In the genomic region with DNA sequence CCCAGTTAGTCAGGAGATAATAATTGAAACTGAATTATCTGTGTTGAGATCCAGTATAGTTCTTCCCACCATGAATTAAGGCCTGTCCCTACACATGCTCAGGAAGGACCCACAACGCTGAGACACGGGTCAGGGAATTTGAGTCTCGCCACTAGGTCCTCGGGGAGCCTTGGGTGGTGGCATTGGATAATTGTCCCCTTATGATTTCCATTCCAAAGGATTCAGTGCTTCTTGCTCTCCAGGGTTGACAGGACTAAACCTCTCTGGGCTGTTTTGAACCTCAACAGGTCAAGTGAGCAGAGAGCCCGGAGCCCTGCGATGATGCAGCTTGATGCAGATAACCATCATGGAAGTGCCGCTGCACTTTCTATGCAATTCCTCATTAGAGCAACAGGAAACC, we compare ENCODE assay signal across 1 cellular context.
TF ChIP-seq lines count a peak whose summit lies in the region.

No MANE protein-coding gene starts in this region.

TF ChIP-seq in HepG2, 621 proteins besides CTCF, POLR2A, EP300 and RAD21 (continued from another document):
- TF ChIP-seq, protein P1, sequence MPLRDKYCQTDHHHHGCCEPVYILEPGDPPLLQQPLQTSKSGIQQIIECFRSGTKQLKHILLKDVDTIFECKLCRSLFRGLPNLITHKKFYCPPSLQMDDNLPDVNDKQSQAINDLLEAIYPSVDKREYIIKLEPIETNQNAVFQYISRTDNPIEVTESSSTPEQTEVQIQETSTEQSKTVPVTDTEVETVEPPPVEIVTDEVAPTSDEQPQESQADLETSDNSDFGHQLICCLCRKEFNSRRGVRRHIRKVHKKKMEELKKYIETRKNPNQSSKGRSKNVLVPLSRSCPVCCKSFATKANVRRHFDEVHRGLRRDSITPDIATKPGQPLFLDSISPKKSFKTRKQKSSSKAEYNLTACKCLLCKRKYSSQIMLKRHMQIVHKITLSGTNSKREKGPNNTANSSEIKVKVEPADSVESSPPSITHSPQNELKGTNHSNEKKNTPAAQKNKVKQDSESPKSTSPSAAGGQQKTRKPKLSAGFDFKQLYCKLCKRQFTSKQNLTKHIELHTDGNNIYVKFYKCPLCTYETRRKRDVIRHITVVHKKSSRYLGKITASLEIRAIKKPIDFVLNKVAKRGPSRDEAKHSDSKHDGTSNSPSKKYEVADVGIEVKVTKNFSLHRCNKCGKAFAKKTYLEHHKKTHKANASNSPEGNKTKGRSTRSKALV (CRISPR knock-in tag; IDR thresholded peaks at IDR 0.05), result no peak
- TF ChIP-seq ZNF549 (CRISPR knock-in tag; IDR thresholded peaks at IDR 0.05) (no peak), ZFX (CRISPR knock-in tag; IDR thresholded peaks at IDR 0.05; ENCODE audit: low read depth) (no peak), JDP2 (CRISPR knock-in tag; IDR thresholded peaks at IDR 0.05; ENCODE audit: borderline replicate concordance) (no peak), ZNF326 (CRISPR knock-in tag; IDR thresholded peaks at IDR 0.05; ENCODE audit: borderline replicate concordance) (no peak), ZNF350 (CRISPR knock-in tag; IDR thresholded peaks at IDR 0.05; ENCODE audit: borderline replicate concordance, low read depth) (no peak), ZNF749 (CRISPR knock-in tag; IDR thresholded peaks at IDR 0.05; ENCODE audit: borderline replicate concordance) (no peak), KDM1A (CRISPR knock-in tag; IDR thresholded peaks at IDR 0.05) (no peak), SCMH1 (CRISPR knock-in tag; IDR thresholded peaks at IDR 0.05; ENCODE audit: borderline replicate concordance) (no peak), HIVEP1 (CRISPR knock-in tag; IDR thresholded peaks at IDR 0.05) (no peak), ZNF180 (CRISPR knock-in tag; IDR thresholded peaks at IDR 0.05; ENCODE audit: borderline replicate concordance, low read depth) (no peak), ZNF343 (CRISPR knock-in tag; IDR thresholded peaks at IDR 0.05) (no peak)
- TF ChIP-seq, protein P2, sequence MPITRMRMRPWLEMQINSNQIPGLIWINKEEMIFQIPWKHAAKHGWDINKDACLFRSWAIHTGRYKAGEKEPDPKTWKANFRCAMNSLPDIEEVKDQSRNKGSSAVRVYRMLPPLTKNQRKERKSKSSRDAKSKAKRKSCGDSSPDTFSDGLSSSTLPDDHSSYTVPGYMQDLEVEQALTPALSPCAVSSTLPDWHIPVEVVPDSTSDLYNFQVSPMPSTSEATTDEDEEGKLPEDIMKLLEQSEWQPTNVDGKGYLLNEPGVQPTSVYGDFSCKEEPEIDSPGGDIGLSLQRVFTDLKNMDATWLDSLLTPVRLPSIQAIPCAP (CRISPR knock-in tag; IDR thresholded peaks at IDR 0.05; ENCODE audit: low read depth), result no peak
- TF ChIP-seq, protein P3, sequence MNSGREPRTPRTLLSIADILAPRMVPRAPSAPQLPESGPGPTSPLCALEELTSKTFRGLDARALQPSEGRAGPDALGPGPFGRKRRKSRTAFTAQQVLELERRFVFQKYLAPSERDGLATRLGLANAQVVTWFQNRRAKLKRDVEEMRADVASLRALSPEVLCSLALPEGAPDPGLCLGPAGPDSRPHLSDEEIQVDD (CRISPR knock-in tag; IDR thresholded peaks at IDR 0.05; ENCODE audit: borderline replicate concordance), result no peak
